ENCODE assay signal across 16 cellular contexts in the genomic region with DNA sequence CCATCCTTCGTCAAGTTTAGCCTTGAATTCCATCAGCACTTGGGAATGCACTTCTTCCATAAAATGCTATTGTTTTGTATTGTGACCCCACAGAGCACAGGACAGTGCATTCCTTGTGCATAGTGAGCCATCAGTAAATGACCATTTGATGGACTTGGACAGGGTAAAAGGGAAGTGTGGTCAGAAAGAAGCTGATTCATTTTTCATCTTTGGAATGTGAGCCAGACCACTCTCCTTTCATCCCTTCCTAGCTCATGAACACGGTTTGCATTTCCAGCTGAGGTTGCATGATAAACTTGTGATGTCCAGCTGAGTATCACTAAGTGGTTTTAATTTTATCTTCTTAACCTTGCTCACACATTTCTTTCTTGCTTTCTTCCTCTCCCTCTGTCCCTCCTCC.
DNase-seq lines count a peak whose midpoint lies in the region; ATAC-seq, FAIRE-seq and TF ChIP-seq lines count a peak whose summit lies in the region.
"Had no signal": no experiment of that assay in that cellular context is flagged by ENCODE, and none has a peak within 500 bp of the region (broad histone marks: within the 10 kb centered on the region; RNA-seq: fewer than 3 reads in every experiment).

No MANE protein-coding gene starts in this region.

- dilution Hi-C loops in mammary epithelial cell (cut with HindIII; ENCODE audit: low sequenced_read_pairs), result no loop called here

- H3K9me3 ChIP-seq in mammary epithelial cell (replicated peaks; ENCODE audit: insufficient read depth, low read length) (no peaks in the 10 kb centered on the region), adrenal gland (replicated peaks in 1 of 3) (no peaks in the 10 kb centered on the region)
- H3K9me3 ChIP-seq: HAP-1 had no signal

- intact Hi-C loops in mammary epithelial cell (cut with micrococcal nuclease) (no loop called here), adrenal gland (cut with DNase I) (no loop called here)

- no peak overlapping the region for H3K4me2 ChIP-seq in mammary epithelial cell (ENCODE audit: insufficient read depth, low read depth, low read length)

- no peaks in the 10 kb centered on the region for H4K20me1 ChIP-seq in mammary epithelial cell (ENCODE audit: insufficient read depth, low read length)

- H3K36me3 ChIP-seq in mammary epithelial cell (ENCODE audit: insufficient read depth, low read length), result no peaks in the 10 kb centered on the region
- no peaks in the 10 kb centered on the region for H3K36me3 ChIP-seq in adrenal gland (replicated peaks in 1 of 2)
- H3K36me3 ChIP-seq: HAP-1 had no signal

- DNase-seq in GM12891 (ENCODE audit: insufficient read length, low spot score), result no peak
- peak; percentile 93 for DNase-seq in RPMI7951 (ENCODE audit: low read depth)
- peak; percentile 26 for DNase-seq in mammary epithelial cell
- DNase-seq in renal cortical epithelial cell (ENCODE audit: low read depth), result peak; percentile 80
- DNase-seq in NCI-H2227 (lab: John Stamatoyannopoulos, UW; ENCODE audit: unreplicated experiment), result no peak
- no peak for DNase-seq in activated CD4-positive, CD25-positive, alpha-beta regulatory T cell (lab: John Stamatoyannopoulos, UW)
- no peak for DNase-seq in adrenal gland
- DNase-seq: activated naive CD4-positive, alpha-beta T cell treated with Interleukin-2 at 50 U/mL for 16 hours; CD8-positive, alpha-beta memory T cell; hypothalamus; NCI-H1092 treated with DMSO at 0.1 percent for 48 hours; stimulated activated naive CD8-positive, alpha-beta T cell treated with anti-CD3 and anti-CD28 coated beads, Interleukin-15, amount 100 ng/mL, for 72 hours had no signal

- no peak overlapping the region for H3K27ac ChIP-seq in mammary epithelial cell (ENCODE audit: insufficient read depth, low read depth, low read length)
- H3K27ac ChIP-seq in adrenal gland, result no peak overlapping the region
- H3K27ac ChIP-seq: RWPE1 had no signal

- no peak overlapping the region for H2AFZ ChIP-seq in mammary epithelial cell (ENCODE audit: low read depth, low read length)

- WGBS in mammary epithelial cell (ENCODE audit: low coverage, missing lambda C conversion rate), result 17% methylated on average over 2 of the region's 2 CpGs
- 64 to 76% (median 66%) methylated on average over 2 of the region's 2 CpGs for WGBS in adrenal gland, 4 donors

- no peaks in the 10 kb centered on the region for H3K4me1 ChIP-seq in mammary epithelial cell (ENCODE audit: insufficient read depth, low read length)
- H3K4me1 ChIP-seq in adrenal gland (replicated peaks in 1 of 2), result peaks cover 2 to 3% of the 10 kb centered on the region in 2 donors
- H3K4me1 ChIP-seq: HAP-1 had no signal

- TF ChIP-seq POLR2A in GM12891 (IDR thresholded peaks at IDR 0.05; ENCODE audit: low read depth, low read length) (no peak), adrenal gland (IDR thresholded peaks at IDR 0.05) (no peak)

- BruUV-seq in mammary epithelial cell (replicated peaks; lab: Mats Ljungman, UMichigan), result no TSS peak

- H3K4me3 ChIP-seq in mammary epithelial cell (replicated peaks in 1 of 3; ENCODE audit: insufficient read depth in 1 of 3, low read depth in 2 of 3, low read length in 3 of 3) (no peak overlapping the region), adrenal gland (no peak overlapping the region)
- H3K4me3 ChIP-seq: HAP-1 had no signal

- no peak overlapping the region for H3K9ac ChIP-seq in mammary epithelial cell (ENCODE audit: insufficient read depth, low read length)

- in situ Hi-C loops in mammary epithelial cell (cut with MboI; ENCODE audit: low sequenced_read_pairs in 2 of 2), result loop anchor here in 1 of 2 donors (25.0 kb wide), 1 partner anchor 924 kb away; no protein-coding TSS in a partner anchor

- FAIRE-seq in GM12891 (lab: Jason Lieb, UNC), result peak; percentile 20
- FAIRE-seq: TTC549 had no signal

- ATAC-seq in HG03469 (IDR thresholded peaks at IDR 0.05; ENCODE audit: unreplicated experiment), result no peak
- ATAC-seq: stimulated activated naive CD8-positive, alpha-beta T cell treated with anti-CD3 and anti-CD28 coated beads, Interleukin-15, amount 100 ng/mL, for 72 hours had no signal

- no peaks in the 10 kb centered on the region for H3K79me2 ChIP-seq in mammary epithelial cell (ENCODE audit: insufficient read depth, low read length)

- CTCF ChIA-PET in mammary epithelial cell (lab: Charles Lee; ENCODE audit: low non-redundant PET), result no interaction called here

- H3K27me3 ChIP-seq in mammary epithelial cell (ENCODE audit: insufficient read depth, low read length), result no peaks in the 10 kb centered on the region
- H3K27me3 ChIP-seq in adrenal gland, result no peaks in the 10 kb centered on the region

- no peak for TF ChIP-seq CTCF in mammary epithelial cell (conservative IDR thresholded peaks at IDR 0.05 in 1 of 2, IDR thresholded peaks at IDR 0.05 in 1 of 2; ENCODE audit: extremely low read depth in 1 of 2, insufficient read depth in 1 of 2, low read depth in 1 of 2, low read length in 2 of 2)
- TF ChIP-seq CTCF in adrenal gland (IDR thresholded peaks at IDR 0.05), result no peak

TF ChIP-seq in GM12891, 5 proteins besides CTCF, POLR2A, EP300 and RAD21:
- TF ChIP-seq TAF1 (IDR thresholded peaks at IDR 0.05; ENCODE audit: low read depth, low read length), result no peak
- TF ChIP-seq PAX5 (IDR thresholded peaks at IDR 0.05; ENCODE audit: insufficient read depth, low read length, severe bottlenecking), result no peak
- TF ChIP-seq SPI1 (IDR thresholded peaks at IDR 0.05; ENCODE audit: low read depth, low read length), result no peak

Comparison
In these comparisons a context has a peak if more than half of its experiments do, and no peak if none do; other contexts are left out.
1. DNase-seq: peak in RPMI7951 (single experiment), mammary epithelial cell (single experiment) and renal cortical epithelial cell (single experiment); none in GM12891 (single experiment), NCI-H2227 (single experiment), activated CD4-positive, CD25-positive, alpha-beta regulatory T cell (0 of 4) and adrenal gland (0 of 7).